In genomic region chr17:32111141-32111771, GRCh38 we compare ENCODE assay signal across 9 cellular contexts. TPM values are rescaled to one million over a fixed set of nuclear protein-coding genes. Genes with fewer than 3 reads are reported as not detected.
DNase-seq lines count a peak whose midpoint lies in the region; ATAC-seq, FAIRE-seq and TF ChIP-seq lines count a peak whose summit lies in the region.
"Had no signal": no experiment of that assay in that cellular context is flagged by ENCODE, and none has a peak within 500 bp of the region (broad histone marks: within the 10 kb centered on the region; RNA-seq: fewer than 3 reads in every experiment).

No MANE protein-coding gene starts in this region.

- TF ChIP-seq CTCF in HCT116 (IDR thresholded peaks at IDR 0.05 in 2 of 3, conservative IDR thresholded peaks at IDR 0.05 in 1 of 3; ENCODE audit: borderline replicate concordance in 1 of 3, insufficient read depth in 1 of 3, low read depth in 2 of 3, low read length in 2 of 3) (peak; percentile 15 to 42 (median 29); a peak in 3 of 6 replicates), coronary artery (IDR thresholded peaks at IDR 0.05) (peak; percentile 15)

- no peak overlapping the region for H2AFZ ChIP-seq in HCT116 (ENCODE audit: low read depth, low read length, poor library complexity, severe bottlenecking)

- CTCF ChIA-PET in HCT116 (lab: Charles Lee) (interaction anchor here (1.5 kb wide), 1 partner anchor 28 kb away, joined by 4 read pairs; no protein-coding TSS in a partner anchor), T-cell (lab: Charles Lee) (interaction anchor here in 1 of 2 donors (0.6 kb wide), 1 partner anchor 39 kb away, joined by 3 read pairs; no protein-coding TSS in a partner anchor)

- H3K4me1 Mint-ChIP-seq in T-cell, result peaks cover 17 to 24% (median 22%) of the 10 kb centered on the region in 3 donors

- no peak overlapping the region for H3K27ac Mint-ChIP-seq in T-cell

- intact Hi-C loops in HCT116 (cut with micrococcal nuclease), result no loop called here

- H3K36me3 Mint-ChIP-seq in T-cell, result no peaks in the 10 kb centered on the region

- no peaks in the 10 kb centered on the region for H3K36me3 ChIP-seq in HCT116 (ENCODE audit: control insufficient read depth in 1 of 2, insufficient read depth in 2 of 2, low read length in 2 of 2)
- H3K36me3 ChIP-seq: breast epithelium had no signal

- no peak; the same call in 1 of the 2 replicates for TF ChIP-seq RAD21 in HCT116 (IDR thresholded peaks at IDR 0.05; ENCODE audit: low read depth)

- no peaks in the 10 kb centered on the region for H3K79me2 ChIP-seq in HCT116 (ENCODE audit: insufficient read depth, low read length)

- H3K4me3 Mint-ChIP-seq in T-cell, result no peak overlapping the region

- no peak overlapping the region for H3K9ac ChIP-seq in HCT116 (ENCODE audit: low read length)

- BruUV-seq in HCT116 (replicated peaks; lab: Mats Ljungman, UMichigan), result no TSS peak

- H3K27me3 ChIP-seq in HCT116 (ENCODE audit: insufficient read depth, low read length), result no peaks in the 10 kb centered on the region
- H3K27me3 ChIP-seq: breast epithelium had no signal

- ATAC-seq in HCT116 (peak; percentile 80), T-cell (replicated peaks in 1 of 4) (peak in 3 of 4 experiments; percentile 48 to 81 (median 55)), HG03378 (IDR thresholded peaks at IDR 0.05; ENCODE audit: unreplicated experiment) (no peak), GM18861 (IDR thresholded peaks at IDR 0.05; ENCODE audit: unreplicated experiment) (no peak)

- H3K4me3 ChIP-seq in HCT116 (replicated peaks in 1 of 2; ENCODE audit: low read depth in 1 of 2, low read length in 2 of 2) (no peak overlapping the region), coronary artery (peak overlapping the region; percentile 7)

- DNase-seq in Ammon's horn (ENCODE audit: low spot score), result peak; percentile 69
- no peak for DNase-seq in HCT116 (ENCODE audit: low read depth, low spot score)
- peak in 32 of 34 experiments; percentile 10 to 56 (median 37) for DNase-seq in T-cell
- DNase-seq in coronary artery (ENCODE audit: low spot score), result no peak
- DNase-seq in mucosa of gallbladder (ENCODE audit: low spot score), result peak; percentile 33
- no peak for DNase-seq in GM19239 (ENCODE audit: insufficient read length, low spot score)

- H3K27ac ChIP-seq in HCT116 (ENCODE audit: low read depth, low read length) (no peak overlapping the region), coronary artery (no peak overlapping the region)
- H3K27ac ChIP-seq: breast epithelium had no signal

- no peaks in the 10 kb centered on the region for H3K9me2 ChIP-seq in HCT116 (ENCODE audit: insufficient read depth)

- H3K9me3 Mint-ChIP-seq in T-cell, result no peaks in the 10 kb centered on the region

- H3K9me3 ChIP-seq in HCT116 (ENCODE audit: control insufficient read depth in 1 of 2, insufficient read depth in 1 of 2, low read depth in 1 of 2, low read length in 2 of 2), result no peaks in the 10 kb centered on the region
- H3K9me3 ChIP-seq: breast epithelium had no signal

- no peak overlapping the region for H3K4me2 ChIP-seq in HCT116 (ENCODE audit: low read length)

- TF ChIP-seq POLR2A in HCT116 (IDR thresholded peaks at IDR 0.05; ENCODE audit: borderline replicate concordance, extremely low read depth, insufficient read depth, insufficient read length), result no peak

- RAD21 ChIA-PET in HCT116 (lab: Charles Lee; ENCODE audit: low non-redundant PET in 1 of 2, low total read pairs in 2 of 2, uncharacterized antibody in 2 of 2, unreplicated experiment in 2 of 2), result no interaction called here

- H3K27me3 Mint-ChIP-seq in T-cell, result no peaks in the 10 kb centered on the region

- POLR2A ChIA-PET in HCT116 (lab: Charles Lee), result no interaction called here
- POLR2A ChIA-PET in T-cell (lab: Charles Lee), result no interaction called here

- no peak for FAIRE-seq in GM19239 (lab: Jason Lieb, UNC)

- no peaks in the 10 kb centered on the region; a peak in 1 of 4 replicates for H3K4me1 ChIP-seq in HCT116 (ENCODE audit: control insufficient read depth in 1 of 2, insufficient read depth in 2 of 2, low read length in 2 of 2)
- H3K4me1 ChIP-seq: breast epithelium had no signal

- H4K20me1 ChIP-seq in HCT116 (ENCODE audit: insufficient read depth), result no peaks in the 10 kb centered on the region

TF ChIP-seq in HCT116, 20 proteins besides CTCF, POLR2A, EP300 and RAD21:
- TF ChIP-seq SRF (IDR thresholded peaks at IDR 0.05; ENCODE audit: low read depth), result no peak
- TF ChIP-seq EZH2phosphoT487 (IDR thresholded peaks at IDR 0.05; ENCODE audit: borderline replicate concordance), result no peak
- no peak for TF ChIP-seq EZH2 (IDR thresholded peaks at IDR 0.05)
- TF ChIP-seq ATF3 (IDR thresholded peaks at IDR 0.05), result no peak
- TF ChIP-seq SIN3A (IDR thresholded peaks at IDR 0.05; ENCODE audit: low read depth), result no peak
- TF ChIP-seq MAX (IDR thresholded peaks at IDR 0.05), result no peak
- TF ChIP-seq ZNF274 (IDR thresholded peaks at IDR 0.05; ENCODE audit: low read depth, low read length), result no peak
- TF ChIP-seq TCF7L2 (IDR thresholded peaks at IDR 0.05; ENCODE audit: borderline replicate concordance, extremely low read depth, insufficient read depth, insufficient read length), result no peak
- TF ChIP-seq CBX3 (IDR thresholded peaks at IDR 0.05; ENCODE audit: low read depth), result no peak
- no peak for TF ChIP-seq SP1 (IDR thresholded peaks at IDR 0.05; ENCODE audit: low read depth)
- no peak for TF ChIP-seq JUND (IDR thresholded peaks at IDR 0.05)
- no peak for TF ChIP-seq CEBPB (IDR thresholded peaks at IDR 0.05; ENCODE audit: low read depth)

RNA-seq across cellular contexts. Expression of gene RHOT1, which starts 31.0 kb away (rescaled TPM):
- total RNA-seq in HCT116 (2021; ENCODE audit: unreplicated experiment) (33.3 TPM), T-cell (10 to 100 TPM; 18.7 to 26.8 (median 24.1) TPM), mucosa of gallbladder (32.4 TPM)
- polyA plus RNA-seq in HCT116 (2012), result 16.2 and 18.5 TPM in 2 replicates

Comparison
In these comparisons a context has a peak if more than half of its experiments do, and no peak if none do; other contexts are left out.
1. DNase-seq: peak in Ammon's horn (single experiment), T-cell (32 of 34) and mucosa of gallbladder (single experiment); none in HCT116 (single experiment), coronary artery (single experiment) and GM19239 (single experiment).
2. ATAC-seq: peak in HCT116 (single experiment) and T-cell (3 of 4); none in HG03378 (single experiment) and GM18861 (single experiment).